Comparison of ENCODE assay signal across 25 cellular contexts in genomic region chr9:111969622-111970021, GRCh38.
"Had no signal": no experiment of that assay in that cellular context is flagged by ENCODE, and none has a peak within 500 bp of the region (broad histone marks: within the 10 kb centered on the region; RNA-seq: fewer than 3 reads in every experiment).

No MANE protein-coding gene starts in this region.

- H3K9me3 ChIP-seq: left lung, mucosa of descending colon, pancreas, sigmoid colon, thoracic aorta had no signal

- H3K4me1 ChIP-seq: sigmoid colon had no signal

- H3K27me3 Mint-ChIP-seq: activated B cell treated with CpG ODN at 0.5 μM for 24 hours; activated naive CD8-positive, alpha-beta T cell treated with anti-CD3 and anti-CD28 coated beads, Interleukin-2, amount 50 U/mL, for 24 hours; activated T-cell treated with anti-CD3 and anti-CD28 coated beads, Interleukin-2, amount 50 U/mL, for 24 hours; naive B cell; stimulated activated memory B cell treated with anti-CD40 and anti-IgM and Interleukin-4, amounts not matched to agents 10 μg/mL and 1 μg/mL and 100 μg/mL, for 72 hours; T-cell had no signal

- FAIRE-seq: colon, kidney, pancreas had no signal

- H3K36me3 Mint-ChIP-seq: naive B cell; stimulated activated memory B cell treated with anti-CD40 and anti-IgM and Interleukin-4, amounts not matched to agents 10 μg/mL and 1 μg/mL and 100 μg/mL, for 72 hours; T-cell had no signal

- H3K9me3 Mint-ChIP-seq: activated B cell treated with CpG ODN at 0.5 μM for 24 hours; activated CD4-positive, alpha-beta memory T cell treated with anti-CD3 and anti-CD28 coated beads, Interleukin-2, amount 10 ng/mL, durations not matched to agents 7 days and 5 days; activated naive CD4-positive, alpha-beta T cell treated with anti-CD3 and anti-CD28 coated beads for 36 hours; activated naive CD8-positive, alpha-beta T cell treated with anti-CD3 and anti-CD28 coated beads, Interleukin-2, amount 50 U/mL, for 24 hours; activated T-cell treated with anti-CD3 and anti-CD28 coated beads, Interleukin-2, amount 50 U/mL, for 24 hours; activated T-helper 2 cell treated with anti-CD3 and anti-CD28 coated beads, Interferon-gamma antibody, Interleukin-2, Interleukin-4, amounts not matched to agents 10 μg/mL and 5 μg/mL and 100 μg/mL, durations not matched to agents 14 hours and 24 hours and 36 hours; naive B cell; stimulated activated memory B cell treated with anti-CD40 and anti-IgM and Interleukin-4, amounts not matched to agents 10 μg/mL and 1 μg/mL and 100 μg/mL, for 72 hours; T-cell had no signal

- H3K4me3 ChIP-seq: dorsolateral prefrontal cortex, left lung, mucosa of descending colon, pancreas, sigmoid colon, thoracic aorta had no signal

- H3K4me3 Mint-ChIP-seq: activated B cell treated with CpG ODN at 0.5 μM for 24 hours; activated CD4-positive, alpha-beta memory T cell treated with anti-CD3 and anti-CD28 coated beads, Interleukin-2, amount 10 ng/mL, durations not matched to agents 7 days and 5 days; activated naive CD4-positive, alpha-beta T cell treated with anti-CD3 and anti-CD28 coated beads for 36 hours; activated naive CD8-positive, alpha-beta T cell treated with anti-CD3 and anti-CD28 coated beads, Interleukin-2, amount 50 U/mL, for 24 hours; activated T-cell treated with anti-CD3 and anti-CD28 coated beads, Interleukin-2, amount 50 U/mL, for 24 hours; naive B cell; stimulated activated memory B cell treated with anti-CD40 and anti-IgM and Interleukin-4, amounts not matched to agents 10 μg/mL and 1 μg/mL and 100 μg/mL, for 72 hours; T-cell had no signal

- H3K27me3 ChIP-seq: brain microvascular endothelial cell, left lung, pancreas, sigmoid colon had no signal

- H3K27ac ChIP-seq: dorsolateral prefrontal cortex, epithelial cell of prostate, left lung, pancreas, sigmoid colon, thoracic aorta had no signal

- H3K36me3 ChIP-seq: brain microvascular endothelial cell, left lung, pancreas, sigmoid colon, thoracic aorta had no signal

- DNase-seq: activated B cell treated with CpG ODN at 0.5 μM for 24 hours; activated CD4-positive, alpha-beta memory T cell treated with anti-CD3 and anti-CD28 coated beads, Interleukin-2, amount 10 ng/mL, durations not matched to agents 7 days and 5 days; activated CD4-positive, alpha-beta T cell treated with anti-CD3 and anti-CD28 coated beads for 4 hours; activated naive CD4-positive, alpha-beta T cell treated with anti-CD3 and anti-CD28 coated beads for 36 hours; activated naive CD8-positive, alpha-beta T cell treated with anti-CD3 and anti-CD28 coated beads, Interleukin-2, amount 50 U/mL, for 24 hours; activated T-cell treated with anti-CD3 and anti-CD28 coated beads, Interleukin-2, amount 50 U/mL, for 24 hours; aorta; central memory CD4-positive, alpha-beta T cell; dorsolateral prefrontal cortex; foreskin melanocyte; hypothalamus; kidney; left lung; mucosa of descending colon; naive B cell; pancreas; sigmoid colon; stimulated activated CD4-positive, alpha-beta T cell treated with anti-CD3 and anti-CD28 coated beads, Interleukin-4, amount 100 ng/mL, for 24 hours; T-cell had no signal

- ATAC-seq: activated naive CD8-positive, alpha-beta T cell treated with anti-CD3 and anti-CD28 coated beads, Interleukin-2, amount 50 U/mL, for 24 hours; left lung; mucosa of descending colon; T-cell had no signal

- H3K27ac Mint-ChIP-seq: activated B cell treated with CpG ODN at 0.5 μM for 24 hours; activated CD4-positive, alpha-beta memory T cell treated with anti-CD3 and anti-CD28 coated beads, Interleukin-2, amount 10 ng/mL, durations not matched to agents 7 days and 5 days; activated naive CD4-positive, alpha-beta T cell treated with anti-CD3 and anti-CD28 coated beads for 36 hours; activated naive CD8-positive, alpha-beta T cell treated with anti-CD3 and anti-CD28 coated beads, Interleukin-2, amount 50 U/mL, for 24 hours; activated T-cell treated with anti-CD3 and anti-CD28 coated beads, Interleukin-2, amount 50 U/mL, for 24 hours; activated T-helper 2 cell treated with anti-CD3 and anti-CD28 coated beads, Interferon-gamma antibody, Interleukin-2, Interleukin-4, amounts not matched to agents 10 μg/mL and 5 μg/mL and 100 μg/mL, durations not matched to agents 14 hours and 24 hours and 36 hours; stimulated activated memory B cell treated with anti-CD40 and anti-IgM and Interleukin-4, amounts not matched to agents 10 μg/mL and 1 μg/mL and 100 μg/mL, for 72 hours; T-cell had no signal
